8 cellular contexts compared by ENCODE assay signal in the genomic region with DNA sequence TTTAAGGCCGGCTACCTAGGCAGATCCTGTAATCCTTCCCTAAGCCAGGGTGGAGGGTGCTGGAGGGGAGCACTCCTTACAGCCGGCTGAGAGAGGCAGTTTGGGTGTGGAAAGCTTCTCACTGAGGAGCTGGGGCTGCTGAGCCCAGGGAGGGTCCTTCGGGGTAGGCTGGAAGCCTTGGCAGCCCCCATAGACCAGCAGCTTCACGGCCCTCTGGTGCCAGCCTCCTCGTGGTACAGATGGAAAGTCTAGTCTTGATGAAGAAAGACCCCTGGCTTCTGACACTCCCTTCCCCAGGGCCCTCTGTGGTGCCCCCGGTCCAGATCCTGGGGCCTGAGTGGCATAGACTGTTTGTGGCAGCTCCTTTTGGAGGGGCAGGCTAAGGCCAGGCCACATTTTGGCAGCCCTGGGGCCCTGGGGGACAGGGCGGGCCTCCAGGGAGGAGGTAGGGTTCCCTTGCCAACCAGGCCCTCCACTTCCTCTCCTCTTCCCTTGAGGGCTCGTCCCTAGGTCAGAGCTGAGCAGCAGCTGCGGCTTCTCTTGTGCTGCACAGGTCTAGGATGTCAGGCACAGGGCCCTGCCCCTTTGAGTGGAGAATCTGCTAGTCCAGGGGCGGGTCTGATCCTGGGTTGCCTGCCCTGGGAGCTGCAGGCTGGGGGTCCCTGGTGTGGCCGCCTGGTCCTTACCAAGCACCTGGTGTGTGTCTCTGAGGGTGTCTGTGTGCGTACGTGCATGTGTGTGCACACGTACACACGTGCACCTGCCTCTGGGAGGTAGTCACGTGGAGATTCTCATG. TPM values are rescaled to one million over a fixed set of nuclear protein-coding genes. Genes with fewer than 3 reads are reported as not detected.
DNase-seq lines count a peak whose midpoint lies in the region; ATAC-seq and TF ChIP-seq lines count a peak whose summit lies in the region.
"Had no signal": no experiment of that assay in that cellular context is flagged by ENCODE, and none has a peak within 500 bp of the region (broad histone marks: within the 10 kb centered on the region; RNA-seq: fewer than 3 reads in every experiment).

No MANE protein-coding gene starts in this region.

- H3K4me1 Mint-ChIP-seq in IgD-negative memory B cell, result peaks cover 19 to 32% (median 30%) of the 10 kb centered on the region in 3 donors
- peaks cover 33% of the 10 kb centered on the region for H3K4me1 Mint-ChIP-seq in activated naive CD8-positive, alpha-beta T cell (ENCODE audit: low read depth)

- peak overlapping the region; percentile 97 for H3K27ac ChIP-seq in neutrophil

- H3K27me3 Mint-ChIP-seq in IgD-negative memory B cell, result no peaks in the 10 kb centered on the region
- H3K27me3 Mint-ChIP-seq in activated naive CD8-positive, alpha-beta T cell, result no peaks in the 10 kb centered on the region

- H3K36me3 Mint-ChIP-seq in IgD-negative memory B cell, result peaks cover 8% of the 10 kb centered on the region
- no peaks in the 10 kb centered on the region for H3K36me3 Mint-ChIP-seq in activated naive CD8-positive, alpha-beta T cell

- no peaks in the 10 kb centered on the region for H3K27me3 ChIP-seq in neutrophil

- TF ChIP-seq CTCF in GM12865 (IDR thresholded peaks at IDR 0.05; ENCODE audit: insufficient read depth, low read depth, low read length, missing control alignments) (no peak), neutrophil (IDR thresholded peaks at IDR 0.05) (no peak), omental fat pad (IDR thresholded peaks at IDR 0.05) (no peak)

- H3K4me3 Mint-ChIP-seq in IgD-negative memory B cell, result peak overlapping the region; percentile 38 to 96 (median 90)
- H3K4me3 Mint-ChIP-seq in activated naive CD8-positive, alpha-beta T cell, result peak overlapping the region; percentile 80

- DNase-seq in GM12865 (ENCODE audit: low read depth) (peak; percentile 50), omental fat pad (ENCODE audit: low spot score) (no peak)
- DNase-seq in activated effector memory CD4-positive, alpha-beta T cell treated with Interleukin-2 at 50 U/mL for 16 hours, result no peak
- DNase-seq: NCI-H2081 treated with DMSO at 0.1 percent for 48 hours had no signal

- peaks cover 49% of the 10 kb centered on the region for H3K36me3 ChIP-seq in neutrophil

- H3K9me3 Mint-ChIP-seq in IgD-negative memory B cell, result no peaks in the 10 kb centered on the region
- no peaks in the 10 kb centered on the region for H3K9me3 Mint-ChIP-seq in activated naive CD8-positive, alpha-beta T cell (ENCODE audit: low read depth)

- no peaks in the 10 kb centered on the region for H3K9me3 ChIP-seq in neutrophil

- peaks cover 40 to 42% of the 10 kb centered on the region in 2 experiments for H3K4me1 ChIP-seq in neutrophil (ENCODE audit: control insufficient read depth in 1 of 2, insufficient read depth in 1 of 2, low read depth in 1 of 2, low read length in 1 of 2)

- H3K4me3 ChIP-seq in GM12865 (ENCODE audit: low read depth, low read length) (peak overlapping the region; percentile 9), neutrophil (ENCODE audit: low read depth in 1 of 2, low read length in 1 of 2) (peak overlapping the region; percentile 92 to 98)

- ATAC-seq in HG03521 (IDR thresholded peaks at IDR 0.05; ENCODE audit: unreplicated experiment) (no peak), omental fat pad (ENCODE audit: low FRiP score) (no peak)

- peak overlapping the region; percentile 80 to 89 (median 86) for H3K27ac Mint-ChIP-seq in IgD-negative memory B cell
- H3K27ac Mint-ChIP-seq in activated naive CD8-positive, alpha-beta T cell, result peak overlapping the region; percentile 54

RNA-seq across cellular contexts. Expression of a gene that starts 4.8 kb away (rescaled TPM):
- polyA plus RNA-seq in IgD-negative memory B cell, result 40.7 TPM
- total RNA-seq in omental fat pad, result 10 to 100 TPM; 33.8 to 88.1 (median 68.6) TPM

RNA-seq across cellular contexts. Expression of a gene that starts 5.0 kb away (rescaled TPM):
- not detected for polyA plus RNA-seq in IgD-negative memory B cell
- not detected for total RNA-seq in omental fat pad

RNA-seq across cellular contexts. Expression of a gene that starts 31.5 kb away (rescaled TPM):
- 22.3 TPM for polyA plus RNA-seq in IgD-negative memory B cell
- 10 to 100 TPM; 14.7 to 29.8 (median 20.8) TPM for total RNA-seq in omental fat pad

RNA-seq across cellular contexts. Expression of a gene that starts 43.4 kb away (rescaled TPM):
- polyA plus RNA-seq in IgD-negative memory B cell, result 11.6 TPM
- total RNA-seq in omental fat pad, result 10 to 100 TPM; 35.3 to 74.7 (median 52.2) TPM
